ENCODE assay signal across 35 cellular contexts in the genomic region with DNA sequence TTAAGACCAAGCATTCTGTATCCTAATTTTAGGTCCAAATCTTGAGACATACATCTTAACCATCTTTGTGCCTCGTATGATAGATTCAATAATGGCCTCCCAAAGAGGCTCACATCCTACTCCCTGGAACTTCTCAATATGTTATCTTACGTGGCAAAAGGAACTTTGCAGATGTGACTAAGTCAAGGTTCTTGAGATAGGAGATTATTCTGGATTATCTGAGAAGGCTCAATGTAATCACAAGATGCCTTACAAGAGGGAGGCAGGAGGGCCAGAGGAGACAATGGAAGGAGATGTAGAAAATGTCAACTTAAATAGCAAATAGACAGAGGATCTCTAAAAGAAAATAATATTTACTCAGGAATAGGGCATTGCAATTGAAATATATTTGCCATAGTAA.
"Had no signal": no experiment of that assay in that cellular context is flagged by ENCODE, and none has a peak within 500 bp of the region (broad histone marks: within the 10 kb centered on the region; RNA-seq: fewer than 3 reads in every experiment).

No MANE protein-coding gene starts in this region.

- H3K9me3 ChIP-seq: MG63 had no signal

- H3K27me3 ChIP-seq: MG63 had no signal

- H3K4me3 ChIP-seq: MG63 had no signal

- DNase-seq: Karpas-422, Kasumi-1, KG1, MG63, MM.1S, MV-4-11, NCI-H1048, NCI-H1092, NCI-H1092 treated with DMSO at 0.1 percent for 48 hours, NCI-H1105, NCI-H1105 treated with DMSO at 0.1 percent for 48 hours, NCI-H1417, NCI-H1417 treated with DMSO at 0.1 percent for 48 hours, NCI-H1436, NCI-H1436 treated with DMSO at 0.1 percent for 48 hours, NCI-H146, NCI-H1694, NCI-H1694 treated with DMSO at 0.1 percent for 48 hours, NCI-H187, NCI-H187 treated with DMSO at 0.1 percent for 48 hours, NCI-H1930, NCI-H2029, NCI-H2029 treated with DMSO at 0.1 percent for 48 hours, NCI-H2081, NCI-H2081 treated with DMSO at 0.1 percent for 48 hours, NCI-H2107, NCI-H2171, NCI-H2171 treated with DMSO at 0.1 percent for 48 hours, NCI-H2227 treated with DMSO at 0.1 percent for 48 hours, NCI-H226, NCI-H345, NCI-H446, NCI-H446 treated with DMSO at 0.1 percent for 48 hours, NCI-H510A had no signal

- H3K36me3 ChIP-seq: MG63 had no signal

- H3K9ac ChIP-seq: KMS-11 had no signal

- H3K4me2 ChIP-seq: KMS-11 had no signal

- H3K27ac ChIP-seq: KMS-11 had no signal
